In the genomic region with DNA sequence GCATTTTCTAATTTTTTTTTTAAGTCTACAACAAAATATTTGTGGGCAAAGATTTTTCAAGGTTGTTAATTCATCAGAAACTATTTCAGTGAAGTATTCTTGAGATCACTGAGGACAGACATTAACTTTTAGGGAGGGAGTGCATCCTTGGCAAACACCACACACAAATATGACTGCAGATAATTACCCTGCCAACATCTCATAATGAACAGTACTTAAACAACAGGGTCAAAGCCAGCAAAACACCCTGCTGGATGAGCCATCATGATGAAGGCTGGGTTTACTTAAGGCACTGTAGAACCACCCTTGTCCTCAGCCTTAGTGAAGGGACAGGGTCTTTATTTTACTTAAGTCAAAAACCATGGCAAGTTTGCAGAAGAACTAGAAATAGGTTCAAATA, we compare ENCODE assay signal across 1 cellular context.
TF ChIP-seq lines count a peak whose summit lies in the region.

No MANE protein-coding gene starts in this region.

TF ChIP-seq in IMR-90, 13 proteins besides CTCF, POLR2A, EP300 and RAD21 (continued from another document):
- TF ChIP-seq ELK1 (IDR thresholded peaks at IDR 0.05; ENCODE audit: borderline replicate concordance, low read depth, low read length): no peak
- no peak for TF ChIP-seq FOS (IDR thresholded peaks at IDR 0.05; ENCODE audit: low read depth, low read length)
- no peak for TF ChIP-seq CHD1 (IDR thresholded peaks at IDR 0.05; ENCODE audit: low read depth, low read length)
